ENCODE assay signal across 8 cellular contexts in genomic region chr6:29011276-29011734, GRCh38. TPM values are rescaled to one million over a fixed set of nuclear protein-coding genes. Genes with fewer than 3 reads are reported as not detected.
DNase-seq lines count a peak whose midpoint lies in the region; ATAC-seq and TF ChIP-seq lines count a peak whose summit lies in the region.

No MANE protein-coding gene starts in this region.

- intact Hi-C loops in gastrocnemius medialis (cut with DNase I; ENCODE audit: low total_unique reads) = no loop called here

- H3K27me3 ChIP-seq in BE2C = peaks cover 57% of the 10 kb centered on the region
- peaks cover 35 to 57% (median 52%) of the 10 kb centered on the region in 3 donors for H3K27me3 ChIP-seq in gastrocnemius medialis

- H3K9me3 ChIP-seq in BE2C = no peaks in the 10 kb centered on the region
- no peaks in the 10 kb centered on the region for H3K9me3 ChIP-seq in gastrocnemius medialis

- TF ChIP-seq CTCF in BE2C (IDR thresholded peaks at IDR 0.05; ENCODE audit: low read depth, low read length) (no peak), astrocyte of the spinal cord (IDR thresholded peaks at IDR 0.05; ENCODE audit: low read depth, low read length) (no peak), gastrocnemius medialis (IDR thresholded peaks at IDR 0.05 in 4 of 5, conservative IDR thresholded peaks at IDR 0.05 in 1 of 5) (no peak)

- H3K4me1 ChIP-seq in BE2C (no peaks in the 10 kb centered on the region), gastrocnemius medialis (peaks cover 0 to 1% of the 10 kb centered on the region in 2 donors)

- H3K27ac ChIP-seq in gastrocnemius medialis = no peak overlapping the region

- H3K36me3 ChIP-seq in BE2C (no peaks in the 10 kb centered on the region), gastrocnemius medialis (no peaks in the 10 kb centered on the region)

- in situ Hi-C loops in astrocyte of the spinal cord (cut with HindIII; ENCODE audit: low sequenced_read_pairs) = no loop called here
- in situ Hi-C loops in gastrocnemius medialis (cut with MboI; ENCODE audit: low sequenced_read_pairs in 4 of 4) = loop anchor here in 3 of 4 donors (5.0 to 10.0 kb wide), 3 partner anchors 174 to 317 kb away; no protein-coding TSS in a partner anchor

- DNase-seq in BE2C (no peak), HK-2 (ENCODE audit: unreplicated experiment) (peak; percentile 30), astrocyte of the spinal cord (ENCODE audit: low read depth, low spot score) (peak; percentile 64), gastrocnemius medialis (no peak)

- TF ChIP-seq POLR2A in gastrocnemius medialis (IDR thresholded peaks at IDR 0.05) = no peak

- ATAC-seq in SK-N-SH treated with all-trans-retinoic acid at 6 μM for 48 hours (peak; percentile 95), gastrocnemius medialis (no peak), GM19035 (IDR thresholded peaks at IDR 0.05; ENCODE audit: unreplicated experiment) (no peak), HG02870 (IDR thresholded peaks at IDR 0.05; ENCODE audit: unreplicated experiment) (no peak)

- peak overlapping the region; percentile 50 for H3K4me3 ChIP-seq in BE2C (ENCODE audit: low read depth, low read length)
- peak overlapping the region; percentile 56 for H3K4me3 ChIP-seq in astrocyte of the spinal cord (ENCODE audit: low read depth, low read length)
- H3K4me3 ChIP-seq in iPS-11a (ENCODE audit: low read depth, low read length) = peak overlapping the region; percentile 65
- H3K4me3 ChIP-seq in gastrocnemius medialis = peak overlapping the region; percentile 38 to 46 (median 43)

TF ChIP-seq in SK-N-SH treated with all-trans-retinoic acid at 6 μM for 48 hours, 23 proteins besides CTCF, POLR2A, EP300 and RAD21:
- no peak for TF ChIP-seq RARB (CRISPR knock-in tag; IDR thresholded peaks at IDR 0.05)
- no peak for TF ChIP-seq ARNTL (CRISPR knock-in tag; IDR thresholded peaks at IDR 0.05; ENCODE audit: borderline replicate concordance, low read depth)
- TF ChIP-seq OSR1 (CRISPR knock-in tag; IDR thresholded peaks at IDR 0.05) = no peak

RNA-seq across cellular contexts. Expression of gene ZNF311, which starts 6.2 kb away (rescaled TPM):
- polyA plus RNA-seq in BE2C (2012; ENCODE audit: insufficient read depth, insufficient read length, low read depth) = not detected
- total RNA-seq in gastrocnemius medialis = under 1 TPM in 1 of 4 donors, not detected in 3; 0.11 TPM

RNA-seq across cellular contexts. Expression of gene OR2W1, which starts 33.7 kb away (rescaled TPM):
- polyA plus RNA-seq in BE2C (2012; ENCODE audit: insufficient read depth, insufficient read length, low read depth) = not detected
- total RNA-seq in gastrocnemius medialis = not detected

Comparison
In these comparisons a context has a peak if more than half of its experiments do, and no peak if none do; other contexts are left out.
1. DNase-seq: peak in HK-2 (single experiment) and astrocyte of the spinal cord (single experiment); none in BE2C (single experiment) and gastrocnemius medialis (0 of 2).
2. Peak in every context shown above with its lines, with median percentiles within 50 percentile points of each other: H3K4me3 ChIP-seq.